ENCODE assay signal across 2 cellular contexts in the genomic region with DNA sequence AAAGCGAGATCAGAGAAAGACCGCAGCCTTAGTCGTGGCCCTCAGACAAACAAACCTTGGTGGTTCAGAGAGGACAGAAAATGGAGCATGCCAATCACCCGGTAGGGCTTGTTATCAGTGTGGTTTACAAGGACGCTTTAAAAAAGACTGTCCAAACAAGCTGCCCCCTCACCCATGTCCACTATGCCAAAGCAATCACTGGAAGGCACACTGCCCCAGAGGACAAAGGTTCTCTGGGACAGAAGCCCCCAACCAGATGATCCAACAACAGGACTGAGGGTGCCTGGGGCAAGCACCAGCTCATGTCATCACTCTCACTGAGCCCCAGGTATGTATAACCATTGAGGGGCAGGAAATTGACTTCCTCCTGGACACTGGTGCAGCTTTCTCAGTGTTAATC. TPM values are rescaled to one million over a fixed set of nuclear protein-coding genes. Genes with fewer than 3 reads are reported as not detected.
"Had no signal": no experiment of that assay in that cellular context is flagged by ENCODE, and none has a peak within 500 bp of the region (broad histone marks: within the 10 kb centered on the region; RNA-seq: fewer than 3 reads in every experiment).

No MANE protein-coding gene starts in this region.

RNA-seq across cellular contexts. Expression of gene IFIT1B, which starts 31.4 kb away (rescaled TPM):
- total RNA-seq: G401, GM12878 had no signal
